In the genomic region with DNA sequence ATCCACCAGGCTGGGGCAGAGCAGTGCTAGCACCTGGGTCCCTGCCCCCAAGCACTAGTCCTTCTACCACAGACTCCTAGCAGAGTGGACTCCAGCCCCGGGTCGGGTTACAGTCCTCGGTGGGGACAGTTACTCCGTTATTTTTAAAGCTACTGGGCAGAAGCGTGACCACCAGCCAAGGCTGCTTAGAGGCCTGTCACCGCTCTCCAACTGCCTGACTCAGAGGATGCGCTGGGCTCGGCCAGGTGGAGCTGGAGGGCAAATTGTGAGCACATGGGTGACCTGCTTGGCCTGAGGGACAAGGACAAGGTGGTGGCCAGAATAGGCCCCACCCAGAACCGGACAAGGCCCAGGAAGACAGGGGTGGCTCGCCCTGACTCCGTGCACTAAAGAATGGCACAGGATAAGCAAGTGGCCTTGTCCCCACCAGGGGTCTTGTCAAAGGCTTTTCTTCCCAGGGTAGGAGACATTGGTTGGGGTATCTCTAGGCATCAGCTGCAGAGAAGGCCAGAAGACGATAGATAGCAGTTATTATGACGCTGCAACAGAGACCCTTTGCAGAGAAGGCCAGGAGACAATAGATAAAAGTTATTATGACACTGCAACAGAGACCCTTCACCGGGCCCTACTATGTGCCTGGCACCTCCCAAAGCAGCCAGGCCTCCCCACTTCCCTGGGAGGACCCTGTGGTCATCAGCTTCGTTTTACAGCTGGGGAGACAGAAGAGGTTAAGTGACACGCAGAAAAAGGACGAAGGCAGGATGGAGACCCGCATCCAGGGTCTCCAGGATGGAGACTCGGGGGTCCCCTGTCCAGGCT, we compare ENCODE assay signal across 1 cellular context.
TF ChIP-seq lines count a peak whose summit lies in the region.

No MANE protein-coding gene starts in this region.

TF ChIP-seq in GM23338, 12 proteins besides CTCF, POLR2A, EP300 and RAD21 (continued from another document):
- TF ChIP-seq, protein P1, sequence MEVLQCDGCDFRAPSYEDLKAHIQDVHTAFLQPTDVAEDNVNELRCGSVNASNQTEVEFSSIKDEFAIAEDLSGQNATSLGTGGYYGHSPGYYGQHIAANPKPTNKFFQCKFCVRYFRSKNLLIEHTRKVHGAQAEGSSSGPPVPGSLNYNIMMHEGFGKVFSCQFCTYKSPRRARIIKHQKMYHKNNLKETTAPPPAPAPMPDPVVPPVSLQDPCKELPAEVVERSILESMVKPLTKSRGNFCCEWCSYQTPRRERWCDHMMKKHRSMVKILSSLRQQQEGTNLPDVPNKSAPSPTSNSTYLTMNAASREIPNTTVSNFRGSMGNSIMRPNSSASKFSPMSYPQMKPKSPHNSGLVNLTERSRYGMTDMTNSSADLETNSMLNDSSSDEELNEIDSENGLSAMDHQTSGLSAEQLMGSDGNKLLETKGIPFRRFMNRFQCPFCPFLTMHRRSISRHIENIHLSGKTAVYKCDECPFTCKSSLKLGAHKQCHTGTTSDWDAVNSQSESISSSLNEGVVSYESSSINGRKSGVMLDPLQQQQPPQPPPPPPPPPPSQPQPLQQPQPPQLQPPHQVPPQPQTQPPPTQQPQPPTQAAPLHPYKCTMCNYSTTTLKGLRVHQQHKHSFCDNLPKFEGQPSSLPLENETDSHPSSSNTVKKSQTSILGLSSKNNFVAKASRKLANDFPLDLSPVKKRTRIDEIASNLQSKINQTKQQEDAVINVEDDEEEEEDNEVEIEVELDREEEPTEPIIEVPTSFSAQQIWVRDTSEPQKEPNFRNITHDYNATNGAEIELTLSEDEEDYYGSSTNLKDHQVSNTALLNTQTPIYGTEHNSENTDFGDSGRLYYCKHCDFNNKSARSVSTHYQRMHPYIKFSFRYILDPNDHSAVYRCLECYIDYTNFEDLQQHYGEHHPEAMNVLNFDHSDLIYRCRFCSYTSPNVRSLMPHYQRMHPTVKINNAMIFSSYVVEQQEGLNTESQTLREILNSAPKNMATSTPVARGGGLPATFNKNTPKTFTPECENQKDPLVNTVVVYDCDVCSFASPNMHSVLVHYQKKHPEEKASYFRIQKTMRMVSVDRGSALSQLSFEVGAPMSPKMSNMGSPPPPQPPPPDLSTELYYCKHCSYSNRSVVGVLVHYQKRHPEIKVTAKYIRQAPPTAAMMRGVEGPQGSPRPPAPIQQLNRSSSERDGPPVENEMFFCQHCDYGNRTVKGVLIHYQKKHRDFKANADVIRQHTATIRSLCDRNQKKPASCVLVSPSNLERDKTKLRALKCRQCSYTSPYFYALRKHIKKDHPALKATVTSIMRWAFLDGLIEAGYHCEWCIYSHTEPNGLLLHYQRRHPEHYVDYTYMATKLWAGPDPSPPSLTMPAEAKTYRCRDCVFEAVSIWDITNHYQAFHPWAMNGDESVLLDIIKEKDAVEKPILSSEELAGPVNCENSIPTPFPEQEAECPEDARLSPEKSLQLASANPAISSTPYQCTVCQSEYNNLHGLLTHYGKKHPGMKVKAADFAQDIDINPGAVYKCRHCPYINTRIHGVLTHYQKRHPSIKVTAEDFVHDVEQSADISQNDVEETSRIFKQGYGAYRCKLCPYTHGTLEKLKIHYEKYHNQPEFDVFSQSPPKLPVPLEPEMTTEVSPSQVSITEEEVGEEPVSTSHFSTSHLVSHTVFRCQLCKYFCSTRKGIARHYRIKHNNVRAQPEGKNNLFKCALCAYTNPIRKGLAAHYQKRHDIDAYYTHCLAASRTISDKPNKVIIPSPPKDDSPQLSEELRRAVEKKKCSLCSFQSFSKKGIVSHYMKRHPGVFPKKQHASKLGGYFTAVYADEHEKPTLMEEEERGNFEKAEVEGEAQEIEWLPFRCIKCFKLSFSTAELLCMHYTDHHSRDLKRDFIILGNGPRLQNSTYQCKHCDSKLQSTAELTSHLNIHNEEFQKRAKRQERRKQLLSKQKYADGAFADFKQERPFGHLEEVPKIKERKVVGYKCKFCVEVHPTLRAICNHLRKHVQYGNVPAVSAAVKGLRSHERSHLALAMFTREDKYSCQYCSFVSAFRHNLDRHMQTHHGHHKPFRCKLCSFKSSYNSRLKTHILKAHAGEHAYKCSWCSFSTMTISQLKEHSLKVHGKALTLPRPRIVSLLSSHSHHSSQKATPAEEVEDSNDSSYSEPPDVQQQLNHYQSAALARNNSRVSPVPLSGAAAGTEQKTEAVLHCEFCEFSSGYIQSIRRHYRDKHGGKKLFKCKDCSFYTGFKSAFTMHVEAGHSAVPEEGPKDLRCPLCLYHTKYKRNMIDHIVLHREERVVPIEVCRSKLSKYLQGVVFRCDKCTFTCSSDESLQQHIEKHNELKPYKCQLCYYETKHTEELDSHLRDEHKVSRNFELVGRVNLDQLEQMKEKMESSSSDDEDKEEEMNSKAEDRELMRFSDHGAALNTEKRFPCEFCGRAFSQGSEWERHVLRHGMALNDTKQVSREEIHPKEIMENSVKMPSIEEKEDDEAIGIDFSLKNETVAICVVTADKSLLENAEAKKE (CRISPR knock-in tag; IDR thresholded peaks at IDR 0.05), result no peak
- TF ChIP-seq, protein P2, sequence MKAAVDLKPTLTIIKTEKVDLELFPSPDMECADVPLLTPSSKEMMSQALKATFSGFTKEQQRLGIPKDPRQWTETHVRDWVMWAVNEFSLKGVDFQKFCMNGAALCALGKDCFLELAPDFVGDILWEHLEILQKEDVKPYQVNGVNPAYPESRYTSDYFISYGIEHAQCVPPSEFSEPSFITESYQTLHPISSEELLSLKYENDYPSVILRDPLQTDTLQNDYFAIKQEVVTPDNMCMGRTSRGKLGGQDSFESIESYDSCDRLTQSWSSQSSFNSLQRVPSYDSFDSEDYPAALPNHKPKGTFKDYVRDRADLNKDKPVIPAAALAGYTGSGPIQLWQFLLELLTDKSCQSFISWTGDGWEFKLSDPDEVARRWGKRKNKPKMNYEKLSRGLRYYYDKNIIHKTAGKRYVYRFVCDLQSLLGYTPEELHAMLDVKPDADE (IDR thresholded peaks at IDR 0.05), result no peak
- TF ChIP-seq JUNB (IDR thresholded peaks at IDR 0.05; ENCODE audit: unreplicated experiment) (no peak), ZNF114 (CRISPR knock-in tag; IDR thresholded peaks at IDR 0.05) (no peak), EZH2phosphoT487 (IDR thresholded peaks at IDR 0.05; ENCODE audit: unreplicated experiment) (no peak), NANOG (IDR thresholded peaks at IDR 0.05; ENCODE audit: borderline replicate concordance) (no peak), STAT1 (IDR thresholded peaks at IDR 0.05; ENCODE audit: unreplicated experiment) (no peak), EZH2 (IDR thresholded peaks at IDR 0.05; ENCODE audit: low read depth, unreplicated experiment) (no peak), ZNF331 (CRISPR knock-in tag; IDR thresholded peaks at IDR 0.05; ENCODE audit: low read depth) (no peak)
